In genomic region chr12:460301-461230, GRCh38 we compare ENCODE assay signal across 7 cellular contexts. TPM values are rescaled to one million over a fixed set of nuclear protein-coding genes. Genes with fewer than 3 reads are reported as not detected.
A peak's percentile ranks its signal among the peaks of the same experiment; 100 is the strongest.
DNase-seq lines count a peak whose midpoint lies in the region; ATAC-seq and TF ChIP-seq lines count a peak whose summit lies in the region.

No MANE protein-coding gene starts in this region.

- H3K27me3 ChIP-seq in subcutaneous abdominal adipose tissue (ENCODE audit: control insufficient read depth in 5 of 5, insufficient read depth in 4 of 5, low read length in 5 of 5), result peaks cover 9 to 48% (median 25%) of the 10 kb centered on the region in 5 donors

- H3K9me3 Mint-ChIP-seq in mesothelial cell of epicardium, result no peaks in the 10 kb centered on the region

- peaks cover 86% of the 10 kb centered on the region for H3K27me3 Mint-ChIP-seq in mesothelial cell of epicardium (ENCODE audit: low read depth)

- H3K4me1 ChIP-seq in HEK293 (ENCODE audit: control insufficient read depth, insufficient read depth, low read length) (peaks cover 9% of the 10 kb centered on the region), subcutaneous abdominal adipose tissue (ENCODE audit: control insufficient read depth in 5 of 5, insufficient read depth in 5 of 5, low read length in 5 of 5) (peaks cover 2 to 15% (median 13%) of the 10 kb centered on the region in 5 donors)

- H3K9me3 ChIP-seq in HEK293 (ENCODE audit: control insufficient read depth, insufficient read depth, low read depth, low read length) (no peaks in the 10 kb centered on the region), subcutaneous abdominal adipose tissue (ENCODE audit: control insufficient read depth in 5 of 5, low read length in 5 of 5) (no peaks in the 10 kb centered on the region)

- peak overlapping the region; percentile 72 for H3K4me3 Mint-ChIP-seq in mesothelial cell of epicardium

- no peaks in the 10 kb centered on the region for H3K36me3 Mint-ChIP-seq in mesothelial cell of epicardium

- H3K36me3 ChIP-seq in HEK293 (ENCODE audit: control insufficient read depth in 2 of 2, insufficient read depth in 1 of 2, low read length in 2 of 2) (no peaks in the 10 kb centered on the region), subcutaneous abdominal adipose tissue (ENCODE audit: control insufficient read depth in 5 of 5, insufficient read depth in 5 of 5, low read length in 5 of 5) (no peaks in the 10 kb centered on the region)

- POLR2A ChIA-PET in HEK293 (lab: Yijun Ruan, JAX), result interaction anchor here (0.8 kb wide), 1 partner anchor 9 kb away, joined by 3 read pairs; no protein-coding TSS in a partner anchor

- peaks cover 6% of the 10 kb centered on the region for H3K4me1 Mint-ChIP-seq in mesothelial cell of epicardium

- no peak for TF ChIP-seq CTCF in HEK293 (tag by site-specific recombination; IDR thresholded peaks at IDR 0.05)
- no peak for TF ChIP-seq CTCF in choroid plexus epithelial cell (conservative IDR thresholded peaks at IDR 0.05; ENCODE audit: low read depth, low read length)
- TF ChIP-seq CTCF in mesothelial cell of epicardium (IDR thresholded peaks at IDR 0.05; ENCODE audit: unreplicated experiment), result no peak

- H3K27ac ChIP-seq in HEK293 (ENCODE audit: extremely low read depth, low read depth, low read length) (peak overlapping the region; percentile 51; the same call in 1 of the 2 replicates), subcutaneous abdominal adipose tissue (ENCODE audit: low read depth, low read length) (no peak overlapping the region)

- CTCF ChIA-PET in HEK293 (lab: Yijun Ruan, JAX), result interaction anchor here (1.1 to 2.3 kb wide), 2 partner anchors 18 to 87 kb away, joined by 5 to 11 read pairs; no protein-coding TSS in a partner anchor

- DNase-seq in T-helper 9 cell (peak; percentile 31), choroid plexus epithelial cell (ENCODE audit: low read depth) (no peak), mesothelial cell of epicardium (ENCODE audit: low spot score in 2 of 2, unreplicated experiment in 2 of 2) (peak in 1 of 2 experiments; percentile 47), NCI-H1436 (lab: John Stamatoyannopoulos, UW) (no peak)

- no peak for ATAC-seq in HG02763 (IDR thresholded peaks at IDR 0.05; ENCODE audit: unreplicated experiment)

- H3K4me3 ChIP-seq in HEK293 (ENCODE audit: low read depth, low read length), result peak overlapping the region; percentile 60
- H3K4me3 ChIP-seq in choroid plexus epithelial cell (ENCODE audit: low read depth, low read length), result peak overlapping the region; percentile 39
- peak overlapping the region in 4 of 5 donors; percentile 36 to 57 (median 46) for H3K4me3 ChIP-seq in subcutaneous abdominal adipose tissue (ENCODE audit: low read depth in 1 of 5, low read length in 5 of 5)

- no peak overlapping the region for H3K9ac ChIP-seq in subcutaneous abdominal adipose tissue (ENCODE audit: low read length in 5 of 5)

- H3K27ac Mint-ChIP-seq in mesothelial cell of epicardium, result no peak overlapping the region

TF ChIP-seq in HEK293, 187 proteins besides CTCF, POLR2A, EP300 and RAD21 (continues in another document):
- TF ChIP-seq ZNF366 (tag by site-specific recombination; conservative IDR thresholded peaks at IDR 0.05) (no peak), ZNF660 (tag by site-specific recombination; IDR thresholded peaks at IDR 0.05) (no peak; the same call in 1 of the 2 replicates), ZNF692 (tag by site-specific recombination; IDR thresholded peaks at IDR 0.05) (peak; percentile 34; the same call in 1 of the 2 replicates), SCRT2 (tag by site-specific recombination; IDR thresholded peaks at IDR 0.05) (no peak), ZNF16 (tag by site-specific recombination; IDR thresholded peaks at IDR 0.05; ENCODE audit: low read depth) (no peak), KLF16 (tag by site-specific recombination; IDR thresholded peaks at IDR 0.05) (0 out of 2 replicates have a peak, but pooled peaks have one; percentile 56), GLIS2 (tag by site-specific recombination; IDR thresholded peaks at IDR 0.05) (peak; percentile 78), ZNF501 (tag by site-specific recombination; IDR thresholded peaks at IDR 0.05) (no peak), ZNF335 (tag by site-specific recombination; conservative IDR thresholded peaks at IDR 0.05) (peak; percentile 43; the same call in 1 of the 2 replicates), EGR2 (tag by site-specific recombination; IDR thresholded peaks at IDR 0.05; ENCODE audit: low read depth) (peak; percentile 42), MYNN (tag by site-specific recombination; IDR thresholded peaks at IDR 0.05; ENCODE audit: borderline replicate concordance) (no peak), IKZF3 (tag by site-specific recombination; IDR thresholded peaks at IDR 0.05) (peak; percentile 7; the same call in 1 of the 2 replicates), ATF2 (tag by site-specific recombination; IDR thresholded peaks at IDR 0.05; ENCODE audit: low read depth) (no peak), KLF7 (tag by site-specific recombination; IDR thresholded peaks at IDR 0.05; ENCODE audit: borderline replicate concordance) (no peak), ZNF391 (tag by site-specific recombination; IDR thresholded peaks at IDR 0.05; ENCODE audit: borderline replicate concordance, low read depth) (0 out of 2 replicates have a peak, but pooled peaks have one; percentile 18), KLF9 (tag by site-specific recombination; IDR thresholded peaks at IDR 0.05; ENCODE audit: low read depth) (0 out of 2 replicates have a peak, but pooled peaks have one; percentile 2), ZNF341 (tag by site-specific recombination; IDR thresholded peaks at IDR 0.05; ENCODE audit: low read depth) (no peak), KLF8 (tag by site-specific recombination; IDR thresholded peaks at IDR 0.05) (peak; percentile 22; the same call in 1 of the 2 replicates), ZBTB17 (tag by site-specific recombination; IDR thresholded peaks at IDR 0.05) (peak; percentile 44; the same call in 1 of the 2 replicates), ZNF610 (tag by site-specific recombination; IDR thresholded peaks at IDR 0.05; ENCODE audit: borderline replicate concordance) (peak; percentile 30; the same call in 1 of the 2 replicates), ZNF768 (tag by site-specific recombination; IDR thresholded peaks at IDR 0.05) (no peak), ZNF398 (tag by site-specific recombination; IDR thresholded peaks at IDR 0.05) (peak; percentile 70), HIC1 (tag by site-specific recombination; IDR thresholded peaks at IDR 0.05) (no peak)

RNA-seq across cellular contexts. Expression of gene B4GALNT3, which starts 0.8 kb away (rescaled TPM):
- total RNA-seq in mesothelial cell of epicardium, result 6.9 to 7.3 TPM (median 7.0 TPM) in 3 replicates

RNA-seq across cellular contexts. Expression of gene CCDC77, which starts 59.1 kb away (rescaled TPM):
- 13.8 to 16.8 TPM (median 15.5 TPM) in 3 replicates for total RNA-seq in mesothelial cell of epicardium
